Comparison of ENCODE assay signal across 8 cellular contexts in genomic region chr2:219642465-219643083, GRCh38. TPM values are rescaled to one million over a fixed set of nuclear protein-coding genes. Genes with fewer than 3 reads are reported as not detected.
A peak's percentile ranks its signal among the peaks of the same experiment; 100 is the strongest.
DNase-seq lines count a peak whose midpoint lies in the region; ATAC-seq, FAIRE-seq and TF ChIP-seq lines count a peak whose summit lies in the region.

No MANE protein-coding gene starts in this region.

- FAIRE-seq in GM12892 (lab: Jason Lieb, UNC) (peak; percentile 100), urothelium cell line (lab: Jason Lieb, UNC) (peak; percentile 96)

- TF ChIP-seq CTCF in glutamatergic neuron (IDR thresholded peaks at IDR 0.05; ENCODE audit: partially characterized antibody, unreplicated experiment), result peak; percentile 88

- no peaks in the 10 kb centered on the region for H3K36me3 Mint-ChIP-seq in activated naive CD4-positive, alpha-beta T cell treated with anti-CD3 and anti-CD28 coated beads for 36 hours (ENCODE audit: low read depth)
- no peaks in the 10 kb centered on the region for H3K36me3 Mint-ChIP-seq in glutamatergic neuron (ENCODE audit: unreplicated experiment)

- no peaks in the 10 kb centered on the region for H3K36me3 ChIP-seq in SK-N-MC (ENCODE audit: insufficient read depth, low read length)

- ATAC-seq in HG02759 (IDR thresholded peaks at IDR 0.05; ENCODE audit: unreplicated experiment), result peak; percentile 97

- no peak overlapping the region for H3K27ac Mint-ChIP-seq in activated naive CD4-positive, alpha-beta T cell treated with anti-CD3 and anti-CD28 coated beads for 36 hours
- no peak overlapping the region for H3K27ac Mint-ChIP-seq in glutamatergic neuron (ENCODE audit: unreplicated experiment)

- H3K9me3 ChIP-seq in SK-N-MC (ENCODE audit: low read depth, low read length), result no peaks in the 10 kb centered on the region

- H3K4me3 Mint-ChIP-seq in activated naive CD4-positive, alpha-beta T cell treated with anti-CD3 and anti-CD28 coated beads for 36 hours, result no peak overlapping the region
- no peak overlapping the region for H3K4me3 Mint-ChIP-seq in glutamatergic neuron (ENCODE audit: unreplicated experiment)

- H3K9me3 Mint-ChIP-seq in activated naive CD4-positive, alpha-beta T cell treated with anti-CD3 and anti-CD28 coated beads for 36 hours, result no peaks in the 10 kb centered on the region
- H3K9me3 Mint-ChIP-seq in glutamatergic neuron (ENCODE audit: unreplicated experiment), result peaks cover 4% of the 10 kb centered on the region

- no peak overlapping the region for H3K9ac ChIP-seq in SK-N-MC (ENCODE audit: insufficient read length)

- H3K27me3 Mint-ChIP-seq in activated naive CD4-positive, alpha-beta T cell treated with anti-CD3 and anti-CD28 coated beads for 36 hours (ENCODE audit: low read depth), result peaks cover 6% of the 10 kb centered on the region
- H3K27me3 Mint-ChIP-seq in glutamatergic neuron (ENCODE audit: unreplicated experiment), result peaks cover 5% of the 10 kb centered on the region

- H3K4me1 Mint-ChIP-seq in activated naive CD4-positive, alpha-beta T cell treated with anti-CD3 and anti-CD28 coated beads for 36 hours (ENCODE audit: low read depth), result peaks cover 5% of the 10 kb centered on the region
- H3K4me1 Mint-ChIP-seq in glutamatergic neuron (ENCODE audit: low read depth, unreplicated experiment), result peaks cover 14% of the 10 kb centered on the region

- TF ChIP-seq POLR2A in GM12892 (IDR thresholded peaks at IDR 0.05; ENCODE audit: low read depth, low read length), result no peak

- CTCF ChIA-PET in activated naive CD4-positive, alpha-beta T cell treated with anti-CD3 and anti-CD28 coated beads for 36 hours (lab: Charles Lee), result interaction anchor here (0.7 to 5.3 kb wide), 22 partner anchors 10 to 239 kb away, joined by 3 to 55 read pairs (median 4); partner anchors contain the start of genes CHPF and STK11IP

- intact Hi-C loops in activated naive CD4-positive, alpha-beta T cell treated with anti-CD3 and anti-CD28 coated beads for 36 hours (cut with micrococcal nuclease), result loop anchor here (1.0 kb wide), 6 partner anchors 45 to 239 kb away; partner anchors contain the start of genes GMPPA and STK11IP
- intact Hi-C loops in posterior cingulate gyrus (cut with DNase I), result loop anchor here (1.0 to 5.0 kb wide), 2 partner anchors 45 to 101 kb away; partner anchors contain the start of gene STK11IP

- no peak overlapping the region for H3K4me3 ChIP-seq in SK-N-MC

- H3K27ac ChIP-seq in SK-N-MC, result no peak overlapping the region

- peak; percentile 93 for DNase-seq in GM12892 (ENCODE audit: insufficient read length)
- peak; percentile 90 for DNase-seq in NCI-H1105 treated with DMSO at 0.1 percent for 48 hours (lab: John Stamatoyannopoulos, UW)
- DNase-seq in SK-N-MC (ENCODE audit: low read depth, low spot score), result peak; percentile 83
- DNase-seq in activated naive CD4-positive, alpha-beta T cell treated with anti-CD3 and anti-CD28 coated beads for 36 hours, result peak; percentile 95
- DNase-seq in glutamatergic neuron, result peak; percentile 96
- DNase-seq in posterior cingulate gyrus, result peak; percentile 90 to 100 (median 97)
- peak; percentile 96 for DNase-seq in urothelium cell line (ENCODE audit: low spot score)

RNA-seq across cellular contexts. Expression of gene SLC4A3, which starts 15.1 kb away (rescaled TPM):
- polyA plus RNA-seq in GM12892 (2012; ENCODE audit: missing spikeins), result not detected
- total RNA-seq in activated naive CD4-positive, alpha-beta T cell treated with anti-CD3 and anti-CD28 coated beads for 36 hours, result not detected
- 24.4 TPM for total RNA-seq in glutamatergic neuron (ENCODE audit: unreplicated experiment)

RNA-seq across cellular contexts. Expression of gene STK11IP, which starts 44.9 kb away (rescaled TPM):
- polyA plus RNA-seq in GM12892 (2012; ENCODE audit: missing spikeins), result 10.4 TPM
- 10 to 100 TPM; 32.1 TPM for total RNA-seq in activated naive CD4-positive, alpha-beta T cell treated with anti-CD3 and anti-CD28 coated beads for 36 hours
- 34.5 TPM for total RNA-seq in glutamatergic neuron (ENCODE audit: unreplicated experiment)

Comparison
In these comparisons a context has a peak if more than half of its experiments do, and no peak if none do; other contexts are left out.
1. RNA of gene SLC4A3, which starts 15.1 kb away (total RNA-seq): 24.4 TPM in glutamatergic neuron (single experiment); not detected in activated naive CD4-positive, alpha-beta T cell treated with anti-CD3 and anti-CD28 coated beads for 36 hours; every median in the first group is over 10 times any median in the second.
2. Peak in every context shown above with its lines, with median percentiles within 50 percentile points of each other: DNase-seq.